In the genomic region with DNA sequence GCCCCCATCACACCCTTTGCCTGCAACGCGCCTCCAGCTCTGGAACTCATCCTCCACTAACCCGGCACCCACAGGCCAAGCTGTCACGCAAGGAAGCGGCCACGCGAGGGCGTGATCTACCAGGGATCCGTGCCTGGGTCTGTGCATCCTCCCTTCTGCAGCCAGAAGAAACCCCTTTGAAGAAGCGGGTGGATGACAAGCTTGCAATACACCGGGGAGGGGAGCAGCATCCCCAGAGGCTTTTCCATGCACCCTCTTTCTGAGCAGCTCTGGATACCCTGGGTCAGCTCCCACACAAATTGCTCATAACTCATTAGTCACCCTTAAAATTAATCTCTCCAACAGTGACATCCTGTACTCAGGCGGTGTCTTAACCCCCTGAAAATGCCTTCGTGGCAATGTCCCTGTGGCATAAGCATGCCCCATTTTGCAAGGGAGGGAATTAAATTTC, we compare ENCODE assay signal across 8 cellular contexts. TPM values are rescaled to one million over a fixed set of nuclear protein-coding genes. Genes with fewer than 3 reads are reported as not detected.
DNase-seq lines count a peak whose midpoint lies in the region; ATAC-seq and TF ChIP-seq lines count a peak whose summit lies in the region.

No MANE protein-coding gene starts in this region.

- DNase-seq in Caki2 (ENCODE audit: low read depth) = peak; percentile 55
- peak; percentile 64 for DNase-seq in RPMI7951 (ENCODE audit: low read depth)
- DNase-seq in activated T-helper 1 cell treated with anti-CD3 and anti-CD28 coated beads, Interleukin-12 subunit alpha, Interleukin-12 subunit beta, Interleukin-2, Interleukin-4 antibody, amounts not matched to agents 30 ng/mL and 10 ng/mL and 1 ng/mL, durations not matched to agents 14 hours and 24 hours and 36 hours (ENCODE audit: low spot score) = peak; percentile 66
- DNase-seq in fibroblast of villous mesenchyme (ENCODE audit: low read depth) = peak; percentile 46
- peak; percentile 30 to 74 (median 57) for DNase-seq in ovary
- peak; percentile 49 to 60 for DNase-seq in tibial nerve (ENCODE audit: low spot score in 2 of 2)

- H3K4me3 Mint-ChIP-seq in activated T-helper 1 cell treated with anti-CD3 and anti-CD28 coated beads, Interleukin-12 subunit alpha, Interleukin-12 subunit beta, Interleukin-2, Interleukin-4 antibody, amounts not matched to agents 30 ng/mL and 10 ng/mL and 1 ng/mL, durations not matched to agents 14 hours and 24 hours and 36 hours = no peak overlapping the region

- TF ChIP-seq EP300 in ovary (IDR thresholded peaks at IDR 0.05) (no peak), tibial nerve (IDR thresholded peaks at IDR 0.05) (no peak)

- H3K9me3 Mint-ChIP-seq in activated T-helper 1 cell treated with anti-CD3 and anti-CD28 coated beads, Interleukin-12 subunit alpha, Interleukin-12 subunit beta, Interleukin-2, Interleukin-4 antibody, amounts not matched to agents 30 ng/mL and 10 ng/mL and 1 ng/mL, durations not matched to agents 14 hours and 24 hours and 36 hours = no peaks in the 10 kb centered on the region

- 10 to 18% (median 13%) methylated on average over 13 of the region's 13 CpGs for WGBS in ovary, 3 donors
- WGBS in tibial nerve, 2 donors = 11 to 16% methylated on average over 13 of the region's 13 CpGs

- H3K36me3 ChIP-seq in ovary (no peaks in the 10 kb centered on the region), tibial nerve (no peaks in the 10 kb centered on the region)

- TF ChIP-seq CTCF in fibroblast of villous mesenchyme (IDR thresholded peaks at IDR 0.05; ENCODE audit: insufficient read depth, low read depth, low read length) (peak; percentile 80), ovary (IDR thresholded peaks at IDR 0.05) (peak in 1 of 3 donors; percentile 39), tibial nerve (IDR thresholded peaks at IDR 0.05) (peak; percentile 36 to 58 (median 41))

- H3K27ac ChIP-seq in ovary (no peak overlapping the region), tibial nerve (no peak overlapping the region)

- H3K9me3 ChIP-seq in ovary (no peaks in the 10 kb centered on the region), tibial nerve (no peaks in the 10 kb centered on the region)

- intact Hi-C loops in activated T-helper 1 cell treated with anti-CD3 and anti-CD28 coated beads, Interleukin-12 subunit alpha, Interleukin-12 subunit beta, Interleukin-2, Interleukin-4 antibody, amounts not matched to agents 30 ng/mL and 10 ng/mL and 1 ng/mL, durations not matched to agents 14 hours and 24 hours and 36 hours (cut with micrococcal nuclease) = no loop called here
- intact Hi-C loops in ovary (cut with DNase I) = loop anchor here in 3 of 4 donors (5.0 kb wide), 1 partner anchor 372 kb away; no protein-coding TSS in a partner anchor

- H3K27me3 Mint-ChIP-seq in activated T-helper 1 cell treated with anti-CD3 and anti-CD28 coated beads, Interleukin-12 subunit alpha, Interleukin-12 subunit beta, Interleukin-2, Interleukin-4 antibody, amounts not matched to agents 30 ng/mL and 10 ng/mL and 1 ng/mL, durations not matched to agents 14 hours and 24 hours and 36 hours (ENCODE audit: insufficient read depth) = peaks cover 6% of the 10 kb centered on the region

- peak; percentile 46 for ATAC-seq in HG03175 (IDR thresholded peaks at IDR 0.05; ENCODE audit: unreplicated experiment)
- ATAC-seq in GM18861 (IDR thresholded peaks at IDR 0.05; ENCODE audit: unreplicated experiment) = no peak

- H3K4me1 Mint-ChIP-seq in activated T-helper 1 cell treated with anti-CD3 and anti-CD28 coated beads, Interleukin-12 subunit alpha, Interleukin-12 subunit beta, Interleukin-2, Interleukin-4 antibody, amounts not matched to agents 30 ng/mL and 10 ng/mL and 1 ng/mL, durations not matched to agents 14 hours and 24 hours and 36 hours (ENCODE audit: low read depth) = peaks cover 7% of the 10 kb centered on the region

- H3K36me3 Mint-ChIP-seq in activated T-helper 1 cell treated with anti-CD3 and anti-CD28 coated beads, Interleukin-12 subunit alpha, Interleukin-12 subunit beta, Interleukin-2, Interleukin-4 antibody, amounts not matched to agents 30 ng/mL and 10 ng/mL and 1 ng/mL, durations not matched to agents 14 hours and 24 hours and 36 hours (ENCODE audit: low read depth) = no peaks in the 10 kb centered on the region

- H3K4me3 ChIP-seq in fibroblast of villous mesenchyme (ENCODE audit: low read depth, low read length) (no peak overlapping the region), ovary (no peak overlapping the region), tibial nerve (no peak overlapping the region)

- in situ Hi-C loops in Caki2 (cut with HindIII; ENCODE audit: low pct_unique_long_range_greater_than_20kb, low sequenced_read_pairs) = no loop called here

- H3K27me3 ChIP-seq in ovary (no peaks in the 10 kb centered on the region), tibial nerve (no peaks in the 10 kb centered on the region)

- no peak overlapping the region for H3K27ac Mint-ChIP-seq in activated T-helper 1 cell treated with anti-CD3 and anti-CD28 coated beads, Interleukin-12 subunit alpha, Interleukin-12 subunit beta, Interleukin-2, Interleukin-4 antibody, amounts not matched to agents 30 ng/mL and 10 ng/mL and 1 ng/mL, durations not matched to agents 14 hours and 24 hours and 36 hours

- TF ChIP-seq POLR2A in ovary (IDR thresholded peaks at IDR 0.05) = no peak
- no peak for TF ChIP-seq POLR2A in tibial nerve (IDR thresholded peaks at IDR 0.05)

- H3K4me1 ChIP-seq in ovary (ENCODE audit: insufficient read depth) (no peaks in the 10 kb centered on the region), tibial nerve (peaks cover 0 to 5% (median 0%) of the 10 kb centered on the region in 4 donors)

RNA-seq across cellular contexts. Expression of a gene that starts 47.6 kb away (rescaled TPM):
- 30.4 and 36.3 TPM in 2 replicates for total RNA-seq in Caki2 (2014; rRNA removed; shearing (Covaris generic); ENCODE audit: low replicate concordance)
- total RNA-seq in RPMI7951 (2014; rRNA removed; shearing (Covaris generic)) = 22.4 and 22.9 TPM in 2 replicates
- 39.2 and 45.5 TPM in 2 replicates for total RNA-seq in activated T-helper 1 cell treated with anti-CD3 and anti-CD28 coated beads, Interleukin-12 subunit alpha, Interleukin-12 subunit beta, Interleukin-2, Interleukin-4 antibody, amounts not matched to agents 30 ng/mL and 10 ng/mL and 1 ng/mL, durations not matched to agents 14 hours and 24 hours and 36 hours
- total RNA-seq in fibroblast of villous mesenchyme = 17.1 and 25.5 TPM in 2 replicates
- 10 to 100 TPM in 6 of 7 donors, 1 to 10 TPM in 1; 9.8 to 24.6 (median 19.1) TPM for total RNA-seq in ovary
- polyA plus RNA-seq in ovary = 10 to 100 TPM; 19.8 to 34.5 TPM
- 10 to 100 TPM in 1 of 4 donors, 1 to 10 TPM in 3; 7.1 to 12.1 (median 8.4) TPM for total RNA-seq in tibial nerve
